Comparison of ENCODE assay signal across 8 cellular contexts in the genomic region with DNA sequence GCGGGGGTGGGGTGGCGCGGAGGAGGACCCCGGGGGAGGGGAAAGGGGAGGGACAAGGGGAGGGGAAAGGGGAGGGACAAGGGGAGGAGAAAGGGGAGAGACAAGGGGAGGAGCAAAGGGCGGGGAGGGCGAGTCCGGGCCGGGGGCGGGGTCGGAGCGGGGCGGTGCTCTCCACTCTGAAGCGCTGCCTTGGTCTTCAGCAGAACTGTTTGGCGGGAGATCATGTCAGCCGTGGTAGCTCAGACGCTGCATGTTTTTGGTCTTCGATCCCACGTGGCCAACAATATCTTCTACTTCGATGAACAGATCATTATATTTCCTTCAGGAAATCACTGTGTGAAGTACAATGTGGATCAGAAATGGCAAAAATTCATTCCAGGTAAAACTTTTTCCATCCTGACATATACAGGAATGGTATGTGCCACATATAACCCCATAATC. TPM values are rescaled to one million over a fixed set of nuclear protein-coding genes. Genes with fewer than 3 reads are reported as not detected.
A peak's percentile ranks its signal among the peaks of the same experiment; 100 is the strongest.
DNase-seq lines count a peak whose midpoint lies in the region; ATAC-seq and TF ChIP-seq lines count a peak whose summit lies in the region.

No MANE protein-coding gene starts in this region.

- peaks cover 18 to 19% of the 10 kb centered on the region in 2 donors for H3K27me3 Mint-ChIP-seq in CD4-positive, alpha-beta memory T cell
- H3K27me3 Mint-ChIP-seq in activated T-helper 1 cell treated with anti-CD3 and anti-CD28 coated beads, Interleukin-12 subunit alpha, Interleukin-12 subunit beta, Interleukin-2, Interleukin-4 antibody, amounts not matched to agents 30 ng/mL and 10 ng/mL and 1 ng/mL, durations not matched to agents 14 hours and 24 hours and 36 hours (ENCODE audit: insufficient read depth), result peaks cover 23% of the 10 kb centered on the region
- peaks cover 11% of the 10 kb centered on the region for H3K27me3 Mint-ChIP-seq in nephron (ENCODE audit: low read depth)

- H3K9me3 Mint-ChIP-seq in CD4-positive, alpha-beta memory T cell, result no peaks in the 10 kb centered on the region
- H3K9me3 Mint-ChIP-seq in activated T-helper 1 cell treated with anti-CD3 and anti-CD28 coated beads, Interleukin-12 subunit alpha, Interleukin-12 subunit beta, Interleukin-2, Interleukin-4 antibody, amounts not matched to agents 30 ng/mL and 10 ng/mL and 1 ng/mL, durations not matched to agents 14 hours and 24 hours and 36 hours, result no peaks in the 10 kb centered on the region
- H3K9me3 Mint-ChIP-seq in nephron, result no peaks in the 10 kb centered on the region

- TF ChIP-seq CTCF in OCI-LY1 (IDR thresholded peaks at IDR 0.05; ENCODE audit: low read length), result no peak
- TF ChIP-seq CTCF in fibroblast of pulmonary artery (IDR thresholded peaks at IDR 0.05; ENCODE audit: low read length, missing control alignments), result no peak
- no peak for TF ChIP-seq CTCF in nephron (IDR thresholded peaks at IDR 0.05; ENCODE audit: unreplicated experiment in 3 of 3)

- no peaks in the 10 kb centered on the region for H3K9me3 ChIP-seq in CD4-positive, alpha-beta memory T cell (ENCODE audit: control insufficient read depth in 1 of 2, low read length in 2 of 2)
- no peaks in the 10 kb centered on the region for H3K9me3 ChIP-seq in OCI-LY1 (ENCODE audit: low read length)

- peaks cover 14% of the 10 kb centered on the region for H3K79me2 ChIP-seq in OCI-LY1 (ENCODE audit: insufficient read depth, low read length)

- CTCF ChIA-PET in CD4-positive, alpha-beta memory T cell (lab: Charles Lee; ENCODE audit: partially characterized antibody), result interaction anchor here (0.9 kb wide), 1 partner anchor 54 kb away, joined by 3 read pairs; no protein-coding TSS in a partner anchor

- DNase-seq in CD4-positive, alpha-beta memory T cell, result peak in 2 of 5 donors; percentile 86 to 90
- DNase-seq in HuH-7.5 (ENCODE audit: low spot score) (peak; percentile 48), fibroblast of pulmonary artery (ENCODE audit: low read depth) (peak; percentile 92)
- DNase-seq in activated T-helper 1 cell treated with anti-CD3 and anti-CD28 coated beads, Interleukin-12 subunit alpha, Interleukin-12 subunit beta, Interleukin-2, Interleukin-4 antibody, amounts not matched to agents 30 ng/mL and 10 ng/mL and 1 ng/mL, durations not matched to agents 14 hours and 24 hours and 36 hours (ENCODE audit: low spot score), result peak; percentile 63
- DNase-seq in stimulated activated naive CD4-positive, alpha-beta T cell treated with Interleukin-2 at 50 U/mL for 16 hours (lab: John Stamatoyannopoulos, UW), result peak; percentile 85

- H3K27me3 ChIP-seq in CD4-positive, alpha-beta memory T cell (ENCODE audit: insufficient read depth, low read length), result peaks cover 15% of the 10 kb centered on the region
- H3K27me3 ChIP-seq in OCI-LY1 (ENCODE audit: insufficient read depth, low read length), result peaks cover 7% of the 10 kb centered on the region; the same call in 1 of the 2 replicates

- ATAC-seq in GM21423 (IDR thresholded peaks at IDR 0.05; ENCODE audit: unreplicated experiment), result peak; percentile 51

- no peaks in the 10 kb centered on the region for H3F3A ChIP-seq in OCI-LY1 (ENCODE audit: insufficient read depth, low read length)

- H3K4me3 ChIP-seq in CD4-positive, alpha-beta memory T cell (ENCODE audit: low read length in 2 of 2), result peak overlapping the region; percentile 81 to 87
- H3K4me3 ChIP-seq in OCI-LY1 (ENCODE audit: low read depth, low read length, poor library complexity, severe bottlenecking), result peak overlapping the region; percentile 90
- peak overlapping the region; percentile 96 for H3K4me3 ChIP-seq in fibroblast of pulmonary artery (replicated peaks; ENCODE audit: low read depth, low read length)

- peaks cover 22 to 31% (median 26%) of the 10 kb centered on the region in 4 donors for H3K4me1 Mint-ChIP-seq in CD4-positive, alpha-beta memory T cell
- H3K4me1 Mint-ChIP-seq in activated T-helper 1 cell treated with anti-CD3 and anti-CD28 coated beads, Interleukin-12 subunit alpha, Interleukin-12 subunit beta, Interleukin-2, Interleukin-4 antibody, amounts not matched to agents 30 ng/mL and 10 ng/mL and 1 ng/mL, durations not matched to agents 14 hours and 24 hours and 36 hours (ENCODE audit: low read depth), result peaks cover 16% of the 10 kb centered on the region
- peaks cover 15% of the 10 kb centered on the region for H3K4me1 Mint-ChIP-seq in nephron

- no peaks in the 10 kb centered on the region for H4K20me1 ChIP-seq in OCI-LY1 (ENCODE audit: insufficient read depth, low read length)

- POLR2A ChIA-PET in CD4-positive, alpha-beta memory T cell (lab: Charles Lee; ENCODE audit: partially characterized antibody), result interaction anchor here (0.7 to 1.2 kb wide), 9 partner anchors 10 to 802 kb away, joined by 3 to 7 read pairs (median 4); partner anchors contain the start of genes ATP6V0B, ELOVL1, HYI and KDM4A

- intact Hi-C loops in CD4-positive, alpha-beta memory T cell (cut with micrococcal nuclease), result loop anchor here (1.0 to 10.0 kb wide), 12 partner anchors 196 to 838 kb away; partner anchors contain the start of genes C1orf50, CCDC30, ELOVL1 and ERMAP
- intact Hi-C loops in activated T-helper 1 cell treated with anti-CD3 and anti-CD28 coated beads, Interleukin-12 subunit alpha, Interleukin-12 subunit beta, Interleukin-2, Interleukin-4 antibody, amounts not matched to agents 30 ng/mL and 10 ng/mL and 1 ng/mL, durations not matched to agents 14 hours and 24 hours and 36 hours (cut with micrococcal nuclease), result loop anchor here (1.0 to 10.0 kb wide), 15 partner anchors 186 to 1458 kb away; partner anchors contain the start of genes C1orf50, CDC20, ELOVL1 and FOXJ3

- peak overlapping the region; percentile 94 to 100 (median 99) for H3K4me3 Mint-ChIP-seq in CD4-positive, alpha-beta memory T cell
- H3K4me3 Mint-ChIP-seq in activated T-helper 1 cell treated with anti-CD3 and anti-CD28 coated beads, Interleukin-12 subunit alpha, Interleukin-12 subunit beta, Interleukin-2, Interleukin-4 antibody, amounts not matched to agents 30 ng/mL and 10 ng/mL and 1 ng/mL, durations not matched to agents 14 hours and 24 hours and 36 hours, result peak overlapping the region; percentile 96
- peak overlapping the region; percentile 98 to 99 (median 99) for H3K4me3 Mint-ChIP-seq in nephron

- H3K4me2 ChIP-seq in OCI-LY1 (ENCODE audit: low read length), result peak overlapping the region; percentile 93

- no peaks in the 10 kb centered on the region for H3K9me2 ChIP-seq in OCI-LY1 (ENCODE audit: low read depth, low read length)

- H3K27ac ChIP-seq in CD4-positive, alpha-beta memory T cell (ENCODE audit: low read depth, low read length), result peak overlapping the region; percentile 62
- H3K27ac ChIP-seq in OCI-LY1 (ENCODE audit: low read depth, low read length, poor library complexity, severe bottlenecking), result no peak overlapping the region

- no peak overlapping the region for H3K9ac ChIP-seq in OCI-LY1 (ENCODE audit: low read length)

- peaks cover 21% of the 10 kb centered on the region for H3K4me1 ChIP-seq in CD4-positive, alpha-beta memory T cell (ENCODE audit: insufficient read depth, low read length)
- H3K4me1 ChIP-seq in OCI-LY1 (ENCODE audit: insufficient read depth, low read length, severe bottlenecking), result peaks cover 16% of the 10 kb centered on the region

- no peak overlapping the region for H2AFZ ChIP-seq in OCI-LY1 (ENCODE audit: low read length)

- peaks cover 24% of the 10 kb centered on the region for H3K36me3 ChIP-seq in CD4-positive, alpha-beta memory T cell (ENCODE audit: insufficient read depth, low read length)
- H3K36me3 ChIP-seq in OCI-LY1 (ENCODE audit: insufficient read depth, low read length), result peaks cover 32% of the 10 kb centered on the region

- peak overlapping the region; percentile 84 to 99 (median 96) for H3K27ac Mint-ChIP-seq in CD4-positive, alpha-beta memory T cell
- peak overlapping the region; percentile 32 for H3K27ac Mint-ChIP-seq in activated T-helper 1 cell treated with anti-CD3 and anti-CD28 coated beads, Interleukin-12 subunit alpha, Interleukin-12 subunit beta, Interleukin-2, Interleukin-4 antibody, amounts not matched to agents 30 ng/mL and 10 ng/mL and 1 ng/mL, durations not matched to agents 14 hours and 24 hours and 36 hours
- peak overlapping the region in 2 of 3 experiments; percentile 78 to 80 for H3K27ac Mint-ChIP-seq in nephron

- H3K36me3 Mint-ChIP-seq in CD4-positive, alpha-beta memory T cell, result peaks cover 25 to 35% of the 10 kb centered on the region in 2 donors
- H3K36me3 Mint-ChIP-seq in activated T-helper 1 cell treated with anti-CD3 and anti-CD28 coated beads, Interleukin-12 subunit alpha, Interleukin-12 subunit beta, Interleukin-2, Interleukin-4 antibody, amounts not matched to agents 30 ng/mL and 10 ng/mL and 1 ng/mL, durations not matched to agents 14 hours and 24 hours and 36 hours (ENCODE audit: low read depth), result peaks cover 38% of the 10 kb centered on the region
- peaks cover 35% of the 10 kb centered on the region for H3K36me3 Mint-ChIP-seq in nephron (ENCODE audit: low read depth)

RNA-seq across cellular contexts. Expression of gene CFAP57, which starts 0.4 kb away (rescaled TPM):
- not detected for total RNA-seq in CD4-positive, alpha-beta memory T cell
- polyA plus RNA-seq in CD4-positive, alpha-beta memory T cell, result under 1 TPM in 1 of 2 donors, not detected in 1; 0.07 TPM
- not detected in 2 replicates for total RNA-seq in activated T-helper 1 cell treated with anti-CD3 and anti-CD28 coated beads, Interleukin-12 subunit alpha, Interleukin-12 subunit beta, Interleukin-2, Interleukin-4 antibody, amounts not matched to agents 30 ng/mL and 10 ng/mL and 1 ng/mL, durations not matched to agents 14 hours and 24 hours and 36 hours

RNA-seq across cellular contexts. Expression of gene EBNA1BP2, which starts 0.5 kb away (rescaled TPM):
- 10 to 100 TPM; 23.6 to 27.6 TPM for total RNA-seq in CD4-positive, alpha-beta memory T cell
- 10 to 100 TPM; 56.7 to 72.2 TPM for polyA plus RNA-seq in CD4-positive, alpha-beta memory T cell
- total RNA-seq in activated T-helper 1 cell treated with anti-CD3 and anti-CD28 coated beads, Interleukin-12 subunit alpha, Interleukin-12 subunit beta, Interleukin-2, Interleukin-4 antibody, amounts not matched to agents 30 ng/mL and 10 ng/mL and 1 ng/mL, durations not matched to agents 14 hours and 24 hours and 36 hours, result 126 and 132 TPM in 2 replicates

Comparison
In these comparisons a context has a peak if more than half of its experiments do, and no peak if none do; other contexts are left out.
1. H3K27ac Mint-ChIP-seq: peak in every context shown above with its lines; median percentile 96 in CD4-positive, alpha-beta memory T cell; 79 in nephron; 32 in activated T-helper 1 cell treated with anti-CD3 and anti-CD28 coated beads, Interleukin-12 subunit alpha, Interleukin-12 subunit beta, Interleukin-2, Interleukin-4 antibody, amounts not matched to agents 30 ng/mL and 10 ng/mL and 1 ng/mL, durations not matched to agents 14 hours and 24 hours and 36 hours.